23 cellular contexts compared by ENCODE assay signal in genomic region chr2:25790074-25790473, GRCh38.
DNase-seq lines count a peak whose midpoint lies in the region; ATAC-seq and TF ChIP-seq lines count a peak whose summit lies in the region.
"Had no signal": no experiment of that assay in that cellular context is flagged by ENCODE, and none has a peak within 500 bp of the region (broad histone marks: within the 10 kb centered on the region; RNA-seq: fewer than 3 reads in every experiment).

No MANE protein-coding gene starts in this region.

- H3K27ac Mint-ChIP-seq in activated T-cell treated with anti-CD3 and anti-CD28 coated beads, Interleukin-2, amount 50 U/mL, for 72 hours = peak overlapping the region; percentile 49
- H3K27ac Mint-ChIP-seq in activated T-helper 17 cell treated with anti-CD3 and anti-CD28 coated beads, Interleukin-2, amount 50 U/mL, for 72 hours = no peak overlapping the region
- peak overlapping the region in 1 of 6 donors; percentile 66 for H3K27ac Mint-ChIP-seq in immature natural killer cell
- H3K27ac Mint-ChIP-seq: mesothelial cell of epicardium; T-helper 2 cell treated with Interferon-gamma antibody and Interleukin-4, amounts not matched to agents 5 μg/mL and 100 μg/mL, for 36 hours had no signal

- ATAC-seq in activated T-cell treated with anti-CD3 and anti-CD28 coated beads, Interleukin-2, amount 50 U/mL, for 72 hours (replicated peaks in 1 of 2) = peak; percentile 19 to 33
- peak; percentile 61 for ATAC-seq in activated T-helper 17 cell treated with anti-CD3 and anti-CD28 coated beads, Interleukin-2, amount 50 U/mL, for 72 hours (replicated peaks)
- ATAC-seq in stimulated activated naive CD8-positive, alpha-beta T cell treated with anti-CD3 and anti-CD28 coated beads, Interleukin-15, Interleukin-2, amounts not matched to agents 100 U/mL and 50 U/mL, for 24 hours = peak; percentile 24
- ATAC-seq: heart left ventricle; naive thymus-derived CD8-positive, alpha-beta T cell had no signal

- peaks cover 63% of the 10 kb centered on the region for H3K4me1 Mint-ChIP-seq in activated T-cell treated with anti-CD3 and anti-CD28 coated beads, Interleukin-2, amount 50 U/mL, for 72 hours (ENCODE audit: low read depth)
- peaks cover 38% of the 10 kb centered on the region for H3K4me1 Mint-ChIP-seq in activated T-helper 17 cell treated with anti-CD3 and anti-CD28 coated beads, Interleukin-2, amount 50 U/mL, for 72 hours
- H3K4me1 Mint-ChIP-seq in immature natural killer cell = peaks cover 51 to 68% of the 10 kb centered on the region in 2 donors
- H3K4me1 Mint-ChIP-seq: mesothelial cell of epicardium had no signal

- TF ChIP-seq CTCF in GM12865 (IDR thresholded peaks at IDR 0.05; ENCODE audit: insufficient read depth, low read depth, low read length, missing control alignments) = no peak

- peaks cover 5 to 16% of the 10 kb centered on the region in 2 donors for H3K36me3 Mint-ChIP-seq in activated T-cell treated with anti-CD3 and anti-CD28 coated beads, Interleukin-2, amount 50 U/mL, for 72 hours (ENCODE audit: insufficient read depth in 2 of 2)
- H3K36me3 Mint-ChIP-seq in activated T-helper 17 cell treated with anti-CD3 and anti-CD28 coated beads, Interleukin-2, amount 50 U/mL, for 72 hours (ENCODE audit: low read depth) = peaks cover 39% of the 10 kb centered on the region
- H3K36me3 Mint-ChIP-seq in immature natural killer cell = peaks cover 8 to 11% (median 9%) of the 10 kb centered on the region in 3 donors

- no peaks in the 10 kb centered on the region for H3K27me3 Mint-ChIP-seq in activated T-cell treated with anti-CD3 and anti-CD28 coated beads, Interleukin-2, amount 50 U/mL, for 72 hours (ENCODE audit: low read depth)
- H3K27me3 Mint-ChIP-seq in activated T-helper 17 cell treated with anti-CD3 and anti-CD28 coated beads, Interleukin-2, amount 50 U/mL, for 72 hours = no peaks in the 10 kb centered on the region
- no peaks in the 10 kb centered on the region for H3K27me3 Mint-ChIP-seq in immature natural killer cell (ENCODE audit: low read depth in 3 of 3)
- H3K27me3 Mint-ChIP-seq: naive thymus-derived CD8-positive, alpha-beta T cell had no signal

- no peak for DNase-seq in activated T-cell treated with anti-CD3 and anti-CD28 coated beads, Interleukin-2, amount 50 U/mL, for 72 hours
- DNase-seq in activated T-cell treated with anti-CD3 and anti-CD28 coated beads for 4 hours (no peak), GM12865 (ENCODE audit: low read depth) (peak; percentile 29), immature natural killer cell (no peak), NCI-H526 (lab: John Stamatoyannopoulos, UW) (no peak)
- no peak for DNase-seq in stimulated activated naive CD8-positive, alpha-beta T cell treated with anti-CD3 and anti-CD28 coated beads, Interleukin-15, Interleukin-2, amounts not matched to agents 100 U/mL and 50 U/mL, for 24 hours
- DNase-seq: activated naive CD4-positive, alpha-beta T cell treated with Interleukin-2 at 50 U/mL for 16 hours; C1 segment of cervical spinal cord; caudate nucleus; dermis blood vessel endothelial cell; heart left ventricle; naive thymus-derived CD8-positive, alpha-beta T cell; NCI-H526 treated with DMSO at 0.1 percent for 48 hours; ovary; RPMI8226; stimulated activated CD4-positive, alpha-beta T cell treated with anti-CD3 and anti-CD28 coated beads, Interleukin-12 subunit alpha, Interleukin-12 subunit beta, amount 100 ng/mL, for 4 hours; upper lobe of left lung had no signal

- H3K4me3 Mint-ChIP-seq in activated T-cell treated with anti-CD3 and anti-CD28 coated beads, Interleukin-2, amount 50 U/mL, for 72 hours = peak overlapping the region; percentile 5 to 60
- peak overlapping the region; percentile 7 for H3K4me3 Mint-ChIP-seq in activated T-helper 17 cell treated with anti-CD3 and anti-CD28 coated beads, Interleukin-2, amount 50 U/mL, for 72 hours
- H3K4me3 Mint-ChIP-seq in immature natural killer cell = peak overlapping the region in 1 of 5 donors; percentile 81
- H3K4me3 Mint-ChIP-seq: mesothelial cell of epicardium; T-helper 2 cell treated with Interferon-gamma antibody and Interleukin-4, amounts not matched to agents 5 μg/mL and 100 μg/mL, for 36 hours had no signal

- no peak overlapping the region for H3K4me3 ChIP-seq in GM12865 (ENCODE audit: low read depth, low read length)
- H3K4me3 ChIP-seq: ascending aorta, heart left ventricle, ovary, right atrium auricular region, SK-N-MC, upper lobe of left lung had no signal

- no peaks in the 10 kb centered on the region for H3K9me3 Mint-ChIP-seq in activated T-cell treated with anti-CD3 and anti-CD28 coated beads, Interleukin-2, amount 50 U/mL, for 72 hours
- no peaks in the 10 kb centered on the region for H3K9me3 Mint-ChIP-seq in activated T-helper 17 cell treated with anti-CD3 and anti-CD28 coated beads, Interleukin-2, amount 50 U/mL, for 72 hours
- no peaks in the 10 kb centered on the region for H3K9me3 Mint-ChIP-seq in immature natural killer cell
- H3K9me3 Mint-ChIP-seq: mesothelial cell of epicardium; naive thymus-derived CD8-positive, alpha-beta T cell had no signal
